Comparison of ENCODE assay signal across 8 cellular contexts in the genomic region with DNA sequence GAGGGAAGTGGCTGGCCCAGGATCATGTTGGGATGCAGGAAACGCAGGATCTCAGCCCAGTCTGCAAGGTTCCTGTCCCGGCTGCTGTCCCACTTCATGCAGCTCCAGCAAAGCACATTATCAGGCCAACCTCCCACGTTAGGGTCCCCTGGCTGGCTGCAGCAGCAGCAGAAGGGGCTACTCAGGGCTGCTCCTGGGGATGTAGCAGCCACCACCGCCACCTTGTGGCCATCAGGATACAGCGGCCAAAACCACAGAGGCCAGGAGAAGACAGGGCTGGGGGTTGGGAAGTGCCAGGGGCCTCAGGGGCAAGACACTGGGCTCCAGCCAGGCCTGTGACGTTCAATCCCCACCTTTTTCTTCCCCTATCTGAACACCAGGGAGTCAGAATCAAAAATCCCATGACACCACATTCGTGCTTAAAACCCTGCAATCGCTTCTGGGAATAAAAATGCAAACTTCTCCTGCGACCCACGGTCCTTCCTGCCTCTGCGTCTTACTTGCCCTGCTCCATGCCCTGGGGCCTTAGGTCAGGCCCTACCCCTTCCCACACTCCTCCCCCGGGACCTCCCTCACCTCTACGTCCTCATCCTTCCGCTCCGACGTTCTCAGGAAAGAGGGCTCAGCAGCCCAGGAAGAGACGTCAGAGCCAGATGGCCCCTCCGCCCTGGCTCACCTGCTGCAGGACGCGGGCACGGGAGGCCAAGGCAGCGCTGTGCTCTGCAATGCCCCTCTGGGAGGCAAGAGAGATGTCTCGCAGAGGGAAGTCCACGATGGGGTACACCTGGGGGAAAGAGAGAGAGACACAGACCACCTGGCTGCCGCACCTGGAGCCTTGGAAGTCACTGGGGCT. TPM values are rescaled to one million over a fixed set of nuclear protein-coding genes. Genes with fewer than 3 reads are reported as not detected.
A peak's percentile ranks its signal among the peaks of the same experiment; 100 is the strongest.
DNase-seq lines count a peak whose midpoint lies in the region; ATAC-seq, FAIRE-seq and TF ChIP-seq lines count a peak whose summit lies in the region.

No MANE protein-coding gene starts in this region.

- H3K27me3 ChIP-seq in iPS-20b (ENCODE audit: insufficient read depth, low read length) (no peaks in the 10 kb centered on the region), small intestine (ENCODE audit: control insufficient read depth in 2 of 2, insufficient read depth in 2 of 2, low read length in 2 of 2) (no peaks in the 10 kb centered on the region)

- H3K27ac ChIP-seq in iPS-20b (ENCODE audit: low read length) (no peak overlapping the region), small intestine (ENCODE audit: low read depth in 1 of 2, low read length in 1 of 2) (no peak overlapping the region)

- H3K4me3 ChIP-seq in iPS-20b (ENCODE audit: low read length): no peak overlapping the region
- no peak overlapping the region for H3K4me3 ChIP-seq in small intestine (ENCODE audit: low read depth in 1 of 2, low read length in 2 of 2)

- WGBS in small intestine, 3 donors: 34 to 42% (median 37%) methylated on average over 25 of the region's 25 CpGs

- H3K4me1 Mint-ChIP-seq in brain: peaks cover 15% of the 10 kb centered on the region

- peaks cover 7% of the 10 kb centered on the region for H3K36me3 Mint-ChIP-seq in brain

- H3K27ac Mint-ChIP-seq in brain: peak overlapping the region in 3 of 5 experiments; percentile 47 to 78 (median 68)

- in situ Hi-C loops in SK-MEL-5 (cut with HindIII; ENCODE audit: low pct_unique_long_range_greater_than_20kb, low sequenced_read_pairs): no loop called here

- H3K4me1 ChIP-seq in iPS-20b (ENCODE audit: insufficient read depth, low read length) (0 out of 2 replicates have a peak, but pooled peaks cover 3% of the 10 kb centered on the region), small intestine (ENCODE audit: control insufficient read depth in 2 of 2, insufficient read depth in 1 of 2, low read depth in 1 of 2, low read length in 1 of 2) (no peaks in the 10 kb centered on the region)

- H3K9me3 ChIP-seq in iPS-20b (ENCODE audit: insufficient read depth, low read depth, low read length) (no peaks in the 10 kb centered on the region), small intestine (ENCODE audit: control insufficient read depth, low read depth) (no peaks in the 10 kb centered on the region)

- peak; percentile 94 to 97 for TF ChIP-seq CTCF in brain (conservative IDR thresholded peaks at IDR 0.05)

- H3K27me3 Mint-ChIP-seq in brain: no peaks in the 10 kb centered on the region

- DNase-seq in NCI-H1694 treated with DMSO at 0.1 percent for 48 hours (lab: John Stamatoyannopoulos, UW): peak; percentile 1
- no peak for DNase-seq in NCI-H1694 (lab: John Stamatoyannopoulos, UW)
- DNase-seq in HUDEP-2 (lab: John Stamatoyannopoulos, UW; ENCODE audit: unreplicated experiment in 76 of 76): peak in 50 of 76 experiments; percentile 1 to 71 (median 33)
- peak; percentile 80 for DNase-seq in SK-MEL-5 (ENCODE audit: low read depth, low spot score)
- DNase-seq in small intestine: peak; percentile 67

- ATAC-seq in GM21576 (IDR thresholded peaks at IDR 0.05; ENCODE audit: unreplicated experiment): peak; percentile 87

- 0 out of 2 replicates have a peak overlapping the region, but pooled peaks have one; percentile 16 for H3K9ac ChIP-seq in iPS-20b (ENCODE audit: low read depth, low read length)

- no peak for FAIRE-seq in small intestine (lab: Jason Lieb, UNC)

- no peak overlapping the region for H3K4me3 Mint-ChIP-seq in brain

- H3K36me3 ChIP-seq in iPS-20b (ENCODE audit: insufficient read depth, low read depth, low read length): no peaks in the 10 kb centered on the region
- H3K36me3 ChIP-seq in small intestine (ENCODE audit: control insufficient read depth in 2 of 2, insufficient read depth in 2 of 2, low read length in 2 of 2): peaks cover 0 to 2% of the 10 kb centered on the region in 2 donors

- H3K9me3 Mint-ChIP-seq in brain: peaks cover 0 to 9% (median 7%) of the 10 kb centered on the region in 5 experiments

RNA-seq across cellular contexts. Expression of gene SSUH2, which starts 21.5 kb away (rescaled TPM):
- not detected in 2 replicates for total RNA-seq in SK-MEL-5 (2014; rRNA removed; shearing (Covaris generic))
- 0.05 and 0.33 TPM in 2 replicates for polyA plus RNA-seq in SK-MEL-5 (2015; cell fraction: cytosol; rRNA removed)
- 0.99 and 3.8 TPM in 2 replicates for polyA plus RNA-seq in SK-MEL-5 (2015; cell fraction: nucleus; rRNA removed)
- polyA plus RNA-seq in brain (ENCODE audit: insufficient read depth, low read depth, low replicate concordance) (not detected), small intestine (100 to 1,000 TPM in 2 of 3 donors, 10 to 100 TPM in 1; 15.8 to 308 (median 196) TPM)

Comparison
In these comparisons a context has a peak if more than half of its experiments do, and no peak if none do; other contexts are left out.
1. RNA of gene SSUH2, which starts 21.5 kb away (polyA plus RNA-seq): 15.8 to 308 TPM in small intestine; not detected in brain (single experiment); every median in the first group is over 10 times any median in the second.